In the genomic region with DNA sequence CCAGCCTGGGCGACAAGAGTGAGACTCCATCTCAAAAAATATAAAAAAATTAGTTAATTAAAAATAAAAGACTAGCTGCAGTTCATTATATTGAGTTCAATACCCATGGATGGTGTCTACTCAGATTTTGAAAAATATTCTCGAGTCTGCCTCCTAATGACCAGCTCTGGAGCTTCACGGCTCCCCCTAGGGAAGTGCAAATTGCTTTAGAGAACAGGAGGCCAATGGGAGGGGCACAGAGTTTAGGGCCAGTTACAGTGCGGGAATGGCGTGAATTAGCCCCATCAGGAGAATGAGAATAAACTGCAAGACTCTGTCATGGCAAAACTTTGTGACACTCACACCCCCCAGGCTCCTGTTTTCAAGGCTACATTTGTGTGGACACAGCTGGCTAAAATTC, we compare ENCODE assay signal across 17 cellular contexts. TPM values are rescaled to one million over a fixed set of nuclear protein-coding genes. Genes with fewer than 3 reads are reported as not detected.
DNase-seq lines count a peak whose midpoint lies in the region; ATAC-seq and TF ChIP-seq lines count a peak whose summit lies in the region.
"Had no signal": no experiment of that assay in that cellular context is flagged by ENCODE, and none has a peak within 500 bp of the region (broad histone marks: within the 10 kb centered on the region; RNA-seq: fewer than 3 reads in every experiment).

No MANE protein-coding gene starts in this region.

- H4K20me1 ChIP-seq in osteoblast (ENCODE audit: insufficient read depth, low read length) = no peaks in the 10 kb centered on the region

- no peaks in the 10 kb centered on the region for H3K9me3 ChIP-seq in HAP-1
- H3K9me3 ChIP-seq in osteoblast (ENCODE audit: low read depth, low read length) = no peaks in the 10 kb centered on the region
- H3K9me3 ChIP-seq: SJCRH30 had no signal

- H3K9me3 Mint-ChIP-seq in glutamatergic neuron (ENCODE audit: unreplicated experiment) = peaks cover 3% of the 10 kb centered on the region
- H3K9me3 Mint-ChIP-seq: CD8-positive, alpha-beta memory T cell had no signal

- peaks cover 9% of the 10 kb centered on the region for H3K27me3 Mint-ChIP-seq in glutamatergic neuron (ENCODE audit: unreplicated experiment)

- H3K36me3 ChIP-seq in HAP-1 (replicated peaks) (no peaks in the 10 kb centered on the region), osteoblast (ENCODE audit: insufficient read depth, low read length) (no peaks in the 10 kb centered on the region), brain microvascular endothelial cell (replicated peaks) (no peaks in the 10 kb centered on the region)
- H3K36me3 ChIP-seq: SJCRH30 had no signal

- H3K27ac ChIP-seq in osteoblast (ENCODE audit: low read depth, low read length) (no peak overlapping the region), brain microvascular endothelial cell (no peak overlapping the region)
- H3K27ac ChIP-seq: SJCRH30 had no signal

- TF ChIP-seq CTCF in glutamatergic neuron (IDR thresholded peaks at IDR 0.05; ENCODE audit: partially characterized antibody, unreplicated experiment) (no peak), osteoblast (IDR thresholded peaks at IDR 0.05; ENCODE audit: extremely low read depth, low read depth, low read length) (no peak), brain microvascular endothelial cell (IDR thresholded peaks at IDR 0.05; ENCODE audit: low read depth, low read length, missing control alignments) (no peak)

- H3K4me1 ChIP-seq in HAP-1 (peaks cover 25% of the 10 kb centered on the region), osteoblast (ENCODE audit: insufficient read depth, low read length) (no peaks in the 10 kb centered on the region)
- H3K4me1 ChIP-seq: SJCRH30 had no signal

- no peaks in the 10 kb centered on the region for H3K36me3 Mint-ChIP-seq in glutamatergic neuron (ENCODE audit: unreplicated experiment)
- H3K36me3 Mint-ChIP-seq: CD8-positive, alpha-beta memory T cell had no signal

- peaks cover 7% of the 10 kb centered on the region for H3K4me1 Mint-ChIP-seq in glutamatergic neuron (ENCODE audit: low read depth, unreplicated experiment)
- H3K4me1 Mint-ChIP-seq: CD8-positive, alpha-beta memory T cell had no signal

- DNase-seq in HAP-1 (ENCODE audit: low spot score in 2 of 2) (peak; percentile 22 to 44), SK-MEL-5 (ENCODE audit: low read depth, low spot score) (peak; percentile 62), glutamatergic neuron (no peak), osteoblast (ENCODE audit: insufficient read length, low spot score, missing footprints) (peak; percentile 26), brain microvascular endothelial cell (no peak), SW480 (ENCODE audit: low spot score) (no peak)
- DNase-seq: C1 segment of cervical spinal cord; CD8-positive, alpha-beta memory T cell; DND-41; NCI-H1436; NCI-H1930; NCI-H345; NCI-H524 treated with DMSO at 0.1 percent for 48 hours; SJCRH30 had no signal

- H3K4me2 ChIP-seq in osteoblast (ENCODE audit: insufficient read depth, low read length) = no peak overlapping the region

- no peak overlapping the region for H2AFZ ChIP-seq in osteoblast (ENCODE audit: low read length)

- H3K27me3 ChIP-seq in HAP-1 (ENCODE audit: low read depth) (no peaks in the 10 kb centered on the region), osteoblast (ENCODE audit: insufficient read depth, low read length) (peaks cover 58% of the 10 kb centered on the region), brain microvascular endothelial cell (replicated peaks) (peaks cover 56% of the 10 kb centered on the region)
- H3K27me3 ChIP-seq: SJCRH30 had no signal

- H3K4me3 Mint-ChIP-seq in glutamatergic neuron (ENCODE audit: unreplicated experiment) = no peak overlapping the region
- H3K4me3 Mint-ChIP-seq: CD8-positive, alpha-beta memory T cell had no signal

- in situ Hi-C loops in HAP-1 (cut with MboI; ENCODE audit: low sequenced_read_pairs) (no loop called here), SK-MEL-5 (cut with HindIII; ENCODE audit: low pct_unique_long_range_greater_than_20kb, low sequenced_read_pairs) (no loop called here), brain microvascular endothelial cell (cut with HindIII; ENCODE audit: low pct_ligation_motif_present, low sequenced_read_pairs) (no loop called here)

- H3K4me3 ChIP-seq in HAP-1 (no peak overlapping the region), osteoblast (ENCODE audit: insufficient read depth, low read length) (no peak overlapping the region), brain microvascular endothelial cell (ENCODE audit: low read depth, low read length) (no peak overlapping the region)
- H3K4me3 ChIP-seq: SJCRH30 had no signal

- H3K79me2 ChIP-seq in osteoblast (ENCODE audit: insufficient read depth, low read length) = no peaks in the 10 kb centered on the region

- H3K27ac Mint-ChIP-seq in glutamatergic neuron (ENCODE audit: unreplicated experiment) = peak overlapping the region; percentile 72

- no peak for ATAC-seq in HG02870 (IDR thresholded peaks at IDR 0.05; ENCODE audit: unreplicated experiment)

RNA-seq across cellular contexts. Expression of gene FGF4, which starts 4.6 kb away (rescaled TPM):
- not detected in 2 replicates for total RNA-seq in SK-MEL-5 (2014; rRNA removed; shearing (Covaris generic))
- not detected in 2 replicates for polyA plus RNA-seq in SK-MEL-5 (2015; cell fraction: cytosol; rRNA removed)
- not detected in 2 replicates for polyA plus RNA-seq in SK-MEL-5 (2015; cell fraction: nucleus; rRNA removed)
- total RNA-seq in glutamatergic neuron (ENCODE audit: unreplicated experiment) (0.37 TPM), osteoblast (not detected in 2 replicates)
- total RNA-seq: CD8-positive, alpha-beta memory T cell; G401; M059J; SJCRH30 had no signal
- polyA plus RNA-seq: CD8-positive, alpha-beta memory T cell had no signal

RNA-seq across cellular contexts. Expression of gene FGF3, which starts 48.7 kb away (rescaled TPM):
- total RNA-seq in SK-MEL-5 (2014; rRNA removed; shearing (Covaris generic)) = not detected in 2 replicates
- not detected in 2 replicates for polyA plus RNA-seq in SK-MEL-5 (2015; cell fraction: cytosol; rRNA removed)
- not detected in 2 replicates for polyA plus RNA-seq in SK-MEL-5 (2015; cell fraction: nucleus; rRNA removed)
- total RNA-seq in glutamatergic neuron (ENCODE audit: unreplicated experiment) (not detected), osteoblast (not detected in 2 replicates)
- total RNA-seq: CD8-positive, alpha-beta memory T cell; G401; M059J; SJCRH30 had no signal
- polyA plus RNA-seq: CD8-positive, alpha-beta memory T cell had no signal

Comparison
In these comparisons a context has a peak if more than half of its experiments do, and no peak if none do; other contexts are left out.
1. DNase-seq: peak in HAP-1 (2 of 2), SK-MEL-5 (single experiment) and osteoblast (single experiment); none in glutamatergic neuron (single experiment), brain microvascular endothelial cell (single experiment) and SW480 (single experiment).